ENCODE assay signal across 16 cellular contexts in the genomic region with DNA sequence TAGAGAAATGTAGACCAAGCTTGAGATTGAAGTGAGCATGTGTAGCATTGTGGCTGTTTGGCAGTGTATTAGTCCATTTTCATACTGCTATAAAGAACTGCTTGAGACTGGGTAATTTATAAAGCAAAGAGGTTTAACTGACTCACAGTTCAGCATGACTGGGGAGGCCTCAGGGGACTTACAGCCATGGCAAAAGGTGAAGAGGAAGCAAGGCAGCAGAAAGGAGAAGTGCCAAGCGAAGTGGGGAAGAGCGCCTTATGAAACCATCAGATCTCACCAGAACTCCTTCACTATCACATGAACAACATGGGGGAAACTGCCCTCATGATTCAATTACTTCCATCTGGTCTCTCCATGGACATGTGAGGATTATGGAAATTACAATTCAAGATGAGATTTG. TPM values are rescaled to one million over a fixed set of nuclear protein-coding genes. Genes with fewer than 3 reads are reported as not detected.
A peak's percentile ranks its signal among the peaks of the same experiment; 100 is the strongest.
DNase-seq lines count a peak whose midpoint lies in the region; ATAC-seq and TF ChIP-seq lines count a peak whose summit lies in the region.
"Had no signal": no experiment of that assay in that cellular context is flagged by ENCODE, and none has a peak within 500 bp of the region (broad histone marks: within the 10 kb centered on the region; RNA-seq: fewer than 3 reads in every experiment).

No MANE protein-coding gene starts in this region.

- H3K9me3 ChIP-seq in esophagus (ENCODE audit: control insufficient read depth in 2 of 2, insufficient read depth in 1 of 2, low read depth in 1 of 2, low read length in 1 of 2) (peaks cover 0 to 3% of the 10 kb centered on the region in 2 donors), Caco-2 (no peaks in the 10 kb centered on the region)

- no peaks in the 10 kb centered on the region for H3K27me3 ChIP-seq in esophagus (ENCODE audit: control insufficient read depth in 1 of 2, insufficient read depth in 2 of 2, low read length in 2 of 2)
- H3K27me3 ChIP-seq in Caco-2 (replicated peaks; ENCODE audit: control insufficient read depth, insufficient read depth, low read length) = no peaks in the 10 kb centered on the region

- TF ChIP-seq CTCF in CD14-positive monocyte (IDR thresholded peaks at IDR 0.05) (no peak), Caco-2 (IDR thresholded peaks at IDR 0.05; ENCODE audit: insufficient read depth in 1 of 2, low read depth in 1 of 2, low read length in 1 of 2, severe bottlenecking in 1 of 2, unreplicated experiment in 1 of 2) (no peak)

- H3K27ac Mint-ChIP-seq in CD14-positive monocyte (peak overlapping the region; percentile 72 to 90 (median 83)), Caco-2 (ENCODE audit: unreplicated experiment) (no peak overlapping the region)
- H3K27ac Mint-ChIP-seq in activated naive CD4-positive, alpha-beta T cell treated with anti-CD3 and anti-CD28 coated beads, Interleukin-2, amount 50 U/mL, for 72 hours = no peak overlapping the region
- H3K27ac Mint-ChIP-seq: effector memory CD8-positive, alpha-beta T cell had no signal

- H3K27ac ChIP-seq in esophagus (ENCODE audit: low read depth in 2 of 2, low read length in 1 of 2) = peak overlapping the region; percentile 35 to 65

- intact Hi-C loops in CD14-positive monocyte (cut with micrococcal nuclease) = no loop called here
- intact Hi-C loops in Caco-2 (cut with micrococcal nuclease; ENCODE audit: unreplicated experiment) = no loop called here

- H3K27me3 Mint-ChIP-seq in CD14-positive monocyte (ENCODE audit: low read depth in 3 of 3) (peaks cover 10 to 19% (median 12%) of the 10 kb centered on the region in 3 donors), Caco-2 (ENCODE audit: insufficient read depth, unreplicated experiment) (peaks cover 16% of the 10 kb centered on the region)

- peak; percentile 72 for DNase-seq in CD14-positive monocyte (ENCODE audit: low spot score)
- peak; percentile 21 for DNase-seq in KG1 (lab: John Stamatoyannopoulos, UW)
- no peak for DNase-seq in activated naive CD4-positive, alpha-beta T cell treated with anti-CD3 and anti-CD28 coated beads, Interleukin-2, amount 50 U/mL, for 72 hours (ENCODE audit: low spot score in 2 of 2)
- no peak for DNase-seq in Caco-2
- DNase-seq: activated T-cell treated with anti-CD3 and anti-CD28 coated beads for 4 hours; effector memory CD8-positive, alpha-beta T cell; heart left ventricle; stimulated activated CD4-positive, alpha-beta T cell treated with anti-CD3 and anti-CD28 coated beads, Interleukin-4, amount 100 ng/mL, for 4 hours had no signal

- no peaks in the 10 kb centered on the region for H3K4me1 ChIP-seq in esophagus (ENCODE audit: control insufficient read depth in 2 of 2, insufficient read depth in 2 of 2, low read length in 1 of 2)
- H3K4me1 ChIP-seq in Caco-2 = no peaks in the 10 kb centered on the region

- H3K36me3 ChIP-seq in esophagus (ENCODE audit: control insufficient read depth in 2 of 2, insufficient read depth in 2 of 2, low read length in 1 of 2) (no peaks in the 10 kb centered on the region), Caco-2 (ENCODE audit: control insufficient read depth, insufficient read depth, low read length) (no peaks in the 10 kb centered on the region)
- H3K36me3 ChIP-seq: heart left ventricle had no signal

- ATAC-seq in GM21576 (IDR thresholded peaks at IDR 0.05; ENCODE audit: unreplicated experiment) (peak; percentile 85), GM19455 (IDR thresholded peaks at IDR 0.05; ENCODE audit: unreplicated experiment) (no peak)
- ATAC-seq in activated CD4-positive, CD25-positive, alpha-beta regulatory T cell treated with anti-CD3 and anti-CD28 coated beads, Interleukin-2, amount 50 U/mL, for 24 hours = no peak
- ATAC-seq in activated naive CD4-positive, alpha-beta T cell treated with anti-CD3 and anti-CD28 coated beads, Interleukin-2, amount 50 U/mL, for 72 hours = no peak
- ATAC-seq: effector memory CD8-positive, alpha-beta T cell; heart left ventricle had no signal

- H3K4me1 Mint-ChIP-seq in CD14-positive monocyte = peaks cover 27% of the 10 kb centered on the region
- no peaks in the 10 kb centered on the region for H3K4me1 Mint-ChIP-seq in Caco-2 (ENCODE audit: low read depth, unreplicated experiment)

- H3K36me3 Mint-ChIP-seq in CD14-positive monocyte = no peaks in the 10 kb centered on the region
- peaks cover 10 to 15% of the 10 kb centered on the region in 2 donors for H3K36me3 Mint-ChIP-seq in activated naive CD4-positive, alpha-beta T cell treated with anti-CD3 and anti-CD28 coated beads, Interleukin-2, amount 50 U/mL, for 72 hours
- H3K36me3 Mint-ChIP-seq in Caco-2 (ENCODE audit: insufficient read depth, unreplicated experiment) = peaks cover 5% of the 10 kb centered on the region

- no peak overlapping the region for H3K4me3 Mint-ChIP-seq in CD14-positive monocyte
- H3K4me3 Mint-ChIP-seq in Caco-2 (ENCODE audit: unreplicated experiment) = no peak overlapping the region
- H3K4me3 Mint-ChIP-seq: effector memory CD8-positive, alpha-beta T cell had no signal

- H3K4me3 ChIP-seq in esophagus (ENCODE audit: low read depth in 1 of 2, low read length in 2 of 2) (no peak overlapping the region), Caco-2 (ENCODE audit: low read depth, low read length) (no peak overlapping the region)
- H3K4me3 ChIP-seq: heart left ventricle had no signal

- POLR2A ChIA-PET in Caco-2 (lab: Charles Lee) = no interaction called here

- 52 to 61% methylated on average over 2 of the region's 2 CpGs for WGBS in esophagus, 2 donors

- no TSS peak for BruUV-seq in Caco-2 (replicated peaks; lab: Mats Ljungman, UMichigan)

- peaks cover 0 to 13% (median 4%) of the 10 kb centered on the region in 7 donors for H3K9me3 Mint-ChIP-seq in CD14-positive monocyte
- H3K9me3 Mint-ChIP-seq in activated naive CD4-positive, alpha-beta T cell treated with anti-CD3 and anti-CD28 coated beads, Interleukin-2, amount 50 U/mL, for 72 hours = peaks cover 0 to 8% of the 10 kb centered on the region in 2 donors
- H3K9me3 Mint-ChIP-seq in Caco-2 (ENCODE audit: unreplicated experiment) = peaks cover 10% of the 10 kb centered on the region
- H3K9me3 Mint-ChIP-seq: effector memory CD8-positive, alpha-beta T cell had no signal

- CTCF ChIA-PET in Caco-2 (lab: Charles Lee) = no interaction called here

RNA-seq across cellular contexts. Expression of a gene that starts 8.6 kb away (rescaled TPM):
- polyA plus RNA-seq in CD14-positive monocyte (not detected), esophagus (10 to 100 TPM; 65.4 to 69.9 TPM)
- under 1 TPM; 0.23 to 0.74 TPM for total RNA-seq in activated naive CD4-positive, alpha-beta T cell treated with anti-CD3 and anti-CD28 coated beads, Interleukin-2, amount 50 U/mL, for 72 hours
- total RNA-seq in Caco-2 (2022) = not detected in 2 replicates
- total RNA-seq: astrocyte, Daoy, heart left ventricle, mesenteric fat pad, pulmonary artery endothelial cell had no signal
- polyA plus RNA-seq: heart left ventricle had no signal

Comparison
In these comparisons a context has a peak if more than half of its experiments do, and no peak if none do; other contexts are left out.
1. DNase-seq: peak in CD14-positive monocyte (single experiment) and KG1 (single experiment); none in activated naive CD4-positive, alpha-beta T cell treated with anti-CD3 and anti-CD28 coated beads, Interleukin-2, amount 50 U/mL, for 72 hours (0 of 2) and Caco-2 (0 of 2).
2. H3K27ac Mint-ChIP-seq: peak in CD14-positive monocyte (7 of 7); none in activated naive CD4-positive, alpha-beta T cell treated with anti-CD3 and anti-CD28 coated beads, Interleukin-2, amount 50 U/mL, for 72 hours (0 of 2) and Caco-2 (single experiment).